In the genomic region with DNA sequence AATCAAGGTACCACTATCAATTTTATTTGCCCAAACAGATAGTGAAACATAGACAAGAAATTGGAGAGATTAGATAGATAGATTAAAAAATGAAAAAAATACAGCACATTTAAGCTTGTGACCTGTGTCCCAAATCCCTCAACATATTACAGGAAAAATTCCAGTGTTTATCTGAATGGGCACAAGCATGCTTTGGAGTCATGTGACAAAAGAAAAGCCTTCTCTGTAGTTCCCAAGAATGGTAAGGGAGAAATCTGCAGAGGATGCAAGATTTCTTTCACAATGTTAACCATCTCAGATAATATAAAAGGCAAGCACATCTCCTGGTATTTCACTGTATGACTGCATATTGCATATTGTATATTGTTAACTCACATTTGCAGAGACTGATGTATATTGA, we compare ENCODE assay signal across 16 cellular contexts.
A peak's percentile ranks its signal among the peaks of the same experiment; 100 is the strongest.
DNase-seq lines count a peak whose midpoint lies in the region; ATAC-seq and TF ChIP-seq lines count a peak whose summit lies in the region.
"Had no signal": no experiment of that assay in that cellular context is flagged by ENCODE, and none has a peak within 500 bp of the region (broad histone marks: within the 10 kb centered on the region; RNA-seq: fewer than 3 reads in every experiment).

No MANE protein-coding gene starts in this region.

- no peaks in the 10 kb centered on the region for H3F3A ChIP-seq in smooth muscle cell (ENCODE audit: low read depth)

- CTCF ChIA-PET in HEK293T (lab: Yijun Ruan, JAX), result interaction anchor here (1.5 kb wide), 1 partner anchor 10 kb away, joined by 3 read pairs; no protein-coding TSS in a partner anchor

- H3K4me1 ChIP-seq in smooth muscle cell (ENCODE audit: low read depth), result peaks cover 9% of the 10 kb centered on the region

- H4K20me1 ChIP-seq in smooth muscle cell (ENCODE audit: low read depth), result no peaks in the 10 kb centered on the region

- DNase-seq in HEK293T (ENCODE audit: extremely low spot score) (no peak), amniotic epithelial cell (ENCODE audit: low read depth) (peak; percentile 26), fibroblast of pulmonary artery (ENCODE audit: low read depth) (peak; percentile 25), smooth muscle cell (lab: John Stamatoyannopoulos, UW; ENCODE audit: unreplicated experiment) (no peak), posterior cingulate gyrus (no peak), NCI-H446 treated with DMSO at 0.1 percent for 48 hours (lab: John Stamatoyannopoulos, UW) (no peak)
- DNase-seq: COR-L47, H7, KG1, NCI-H1417 treated with DMSO at 0.1 percent for 48 hours, NCI-H2029, NCI-H2171 treated with DMSO at 0.1 percent for 48 hours, NCI-H510A, NCI-H82 had no signal

- no peak overlapping the region for H3K4me2 ChIP-seq in smooth muscle cell

- no peak overlapping the region for H3K9ac ChIP-seq in smooth muscle cell (ENCODE audit: low read depth)

- no peak overlapping the region for H3K27ac ChIP-seq in smooth muscle cell (ENCODE audit: low read depth)

- ATAC-seq in GM18498 (IDR thresholded peaks at IDR 0.05; ENCODE audit: unreplicated experiment), result no peak
- ATAC-seq: Panc1 had no signal

- no peaks in the 10 kb centered on the region for H3K9me3 ChIP-seq in smooth muscle cell (replicated peaks; ENCODE audit: low read depth)

- no peaks in the 10 kb centered on the region for H3K27me3 ChIP-seq in smooth muscle cell (ENCODE audit: low read depth)

- TF ChIP-seq CTCF in fibroblast of pulmonary artery (IDR thresholded peaks at IDR 0.05; ENCODE audit: low read length, missing control alignments), result no peak
- no peak for TF ChIP-seq CTCF in smooth muscle cell (IDR thresholded peaks at IDR 0.05; ENCODE audit: borderline replicate concordance, insufficient read depth, poor library complexity, severe bottlenecking)

- H3K4me3 ChIP-seq in fibroblast of pulmonary artery (replicated peaks; ENCODE audit: low read depth, low read length) (no peak overlapping the region), smooth muscle cell (no peak overlapping the region)

- POLR2A ChIA-PET in HEK293T (lab: Yijun Ruan, JAX), result interaction anchor here (1.0 kb wide), 1 partner anchor 11 kb away, joined by 3 read pairs; no protein-coding TSS in a partner anchor

- H3K79me2 ChIP-seq in smooth muscle cell (ENCODE audit: low read depth), result no peaks in the 10 kb centered on the region

- H2AFZ ChIP-seq in smooth muscle cell (ENCODE audit: low read depth), result peak overlapping the region; percentile 68

- intact Hi-C loops in posterior cingulate gyrus (cut with DNase I), result loop anchor here (5.0 kb wide), 1 partner anchor 70 kb away; no protein-coding TSS in a partner anchor

- no peaks in the 10 kb centered on the region for H3K36me3 ChIP-seq in smooth muscle cell (ENCODE audit: low read depth)

TF ChIP-seq in HEK293T, 16 proteins besides CTCF, POLR2A, EP300 and RAD21:
- TF ChIP-seq FOXA1 (IDR thresholded peaks at IDR 0.05), result no peak
- TF ChIP-seq, protein P1, sequence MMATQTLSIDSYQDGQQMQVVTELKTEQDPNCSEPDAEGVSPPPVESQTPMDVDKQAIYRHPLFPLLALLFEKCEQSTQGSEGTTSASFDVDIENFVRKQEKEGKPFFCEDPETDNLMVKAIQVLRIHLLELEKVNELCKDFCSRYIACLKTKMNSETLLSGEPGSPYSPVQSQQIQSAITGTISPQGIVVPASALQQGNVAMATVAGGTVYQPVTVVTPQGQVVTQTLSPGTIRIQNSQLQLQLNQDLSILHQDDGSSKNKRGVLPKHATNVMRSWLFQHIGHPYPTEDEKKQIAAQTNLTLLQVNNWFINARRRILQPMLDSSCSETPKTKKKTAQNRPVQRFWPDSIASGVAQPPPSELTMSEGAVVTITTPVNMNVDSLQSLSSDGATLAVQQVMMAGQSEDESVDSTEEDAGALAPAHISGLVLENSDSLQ (IDR thresholded peaks at IDR 0.05), result no peak
- TF ChIP-seq ELF4 (IDR thresholded peaks at IDR 0.05), result no peak
- peak; percentile 54; the same call in 1 of the 2 replicates for TF ChIP-seq L3MBTL2 (conservative IDR thresholded peaks at IDR 0.05)
- TF ChIP-seq CTBP1 (IDR thresholded peaks at IDR 0.05; ENCODE audit: borderline replicate concordance), result 0 out of 2 replicates have a peak, but pooled peaks have one; percentile 5
- TF ChIP-seq ZNF384 (IDR thresholded peaks at IDR 0.05), result no peak
TF ChIP-seq in HEK293T: peak in this region for 2.

Comparison
In these comparisons a context has a peak if more than half of its experiments do, and no peak if none do; other contexts are left out.
1. DNase-seq: peak in amniotic epithelial cell (single experiment) and fibroblast of pulmonary artery (single experiment); none in HEK293T (single experiment), smooth muscle cell (single experiment), posterior cingulate gyrus (0 of 10) and NCI-H446 treated with DMSO at 0.1 percent for 48 hours (single experiment).